Comparison of ENCODE assay signal across 6 cellular contexts in genomic region chr16:2468142-2468724, GRCh38. TPM values are rescaled to one million over a fixed set of nuclear protein-coding genes. Genes with fewer than 3 reads are reported as not detected.
DNase-seq lines count a peak whose midpoint lies in the region; ATAC-seq and TF ChIP-seq lines count a peak whose summit lies in the region.

No MANE protein-coding gene starts in this region.

- 0 out of 2 replicates have a peak overlapping the region, but pooled peaks have one; percentile 16 for H3K27ac Mint-ChIP-seq in HFFc6

- H3K27me3 Mint-ChIP-seq in HFFc6 (ENCODE audit: insufficient read depth), result peaks cover 4% of the 10 kb centered on the region

- no peaks in the 10 kb centered on the region for H3K36me3 Mint-ChIP-seq in HFFc6 (ENCODE audit: low read depth)

- DNase-seq in HFFc6 (no peak), T1000 (lab: John Stamatoyannopoulos, UW) (peak; percentile 40), left lobe of liver (ENCODE audit: low spot score) (peak; percentile 50)
- DNase-seq in activated CD8-positive, alpha-beta memory T cell treated with anti-CD3 and anti-CD28 coated beads for 24 hours, result no peak
- no peak for DNase-seq in stimulated activated naive CD4-positive, alpha-beta T cell treated with Interleukin-2 at 50 U/mL for 16 hours (lab: John Stamatoyannopoulos, UW)

- ATAC-seq in left lobe of liver (peak; percentile 2), HG02973 (IDR thresholded peaks at IDR 0.05; ENCODE audit: unreplicated experiment) (no peak)

- peak overlapping the region; percentile 71 for H3K4me3 Mint-ChIP-seq in HFFc6

- peaks cover 6% of the 10 kb centered on the region for H3K4me1 Mint-ChIP-seq in HFFc6 (ENCODE audit: low read depth)

- H3K9me3 Mint-ChIP-seq in HFFc6, result no peaks in the 10 kb centered on the region

- TF ChIP-seq CTCF in HFFc6 (IDR thresholded peaks at IDR 0.05), result no peak

RNA-seq across cellular contexts. Expression of gene NTN3, which starts 2.9 kb away (rescaled TPM):
- total RNA-seq in HFFc6 (2021; fragmentation: NEBNext Ultra II Directional; extraction: Animal tissue kit (Norgen Biotek cat#: 25700)), result under 1 TPM; 0.22 to 0.47 (median 0.33) TPM
- total RNA-seq in left lobe of liver, result 3.6 TPM

RNA-seq across cellular contexts. Expression of gene TBC1D24, which starts 6.7 kb away (rescaled TPM):
- total RNA-seq in HFFc6 (2021; fragmentation: NEBNext Ultra II Directional; extraction: Animal tissue kit (Norgen Biotek cat#: 25700)), result 10 to 100 TPM; 15.8 to 30.3 (median 19.0) TPM
- total RNA-seq in left lobe of liver, result 32.5 TPM

RNA-seq across cellular contexts. Expression of gene TEDC2, which starts 8.3 kb away (rescaled TPM):
- 1 to 10 TPM; 3.6 to 8.3 (median 8.0) TPM for total RNA-seq in HFFc6 (2021; fragmentation: NEBNext Ultra II Directional; extraction: Animal tissue kit (Norgen Biotek cat#: 25700))
- total RNA-seq in left lobe of liver, result 0.63 TPM

RNA-seq across cellular contexts. Expression of gene CCNF, which starts 39.0 kb away (rescaled TPM):
- 10 to 100 TPM; 10.9 to 22.3 (median 19.8) TPM for total RNA-seq in HFFc6 (2021; fragmentation: NEBNext Ultra II Directional; extraction: Animal tissue kit (Norgen Biotek cat#: 25700))
- 2.0 TPM for total RNA-seq in left lobe of liver

RNA-seq across cellular contexts. Expression of gene ATP6V0C, which starts 45.5 kb away (rescaled TPM):
- 100 to 1,000 TPM; 303 to 341 (median 309) TPM for total RNA-seq in HFFc6 (2021; fragmentation: NEBNext Ultra II Directional; extraction: Animal tissue kit (Norgen Biotek cat#: 25700))
- 87.0 TPM for total RNA-seq in left lobe of liver

Comparison
In these comparisons a context has a peak if more than half of its experiments do, and no peak if none do; other contexts are left out.
1. DNase-seq: peak in T1000 (single experiment) and left lobe of liver (single experiment); none in HFFc6 (single experiment), activated CD8-positive, alpha-beta memory T cell treated with anti-CD3 and anti-CD28 coated beads for 24 hours (single experiment) and stimulated activated naive CD4-positive, alpha-beta T cell treated with Interleukin-2 at 50 U/mL for 16 hours (single experiment).